Comparison of ENCODE assay signal across 8 cellular contexts in genomic region chr2:126634273-126634861, GRCh38. TPM values are rescaled to one million over a fixed set of nuclear protein-coding genes. Genes with fewer than 3 reads are reported as not detected.
DNase-seq lines count a peak whose midpoint lies in the region; ATAC-seq lines count a peak whose summit lies in the region.

No MANE protein-coding gene starts in this region.

- intact Hi-C loops in activated T-helper 1 cell treated with anti-CD3 and anti-CD28 coated beads, Interleukin-12 subunit alpha, Interleukin-12 subunit beta, Interleukin-2, Interleukin-4 antibody, amounts not matched to agents 30 ng/mL and 10 ng/mL and 1 ng/mL, durations not matched to agents 14 hours and 24 hours and 36 hours (cut with micrococcal nuclease) = loop anchor here (2.0 to 10.0 kb wide), 2 partner anchors 142 to 390 kb away; no protein-coding TSS in a partner anchor

- H3K27me3 ChIP-seq in effector memory CD4-positive, alpha-beta T cell (replicated peaks; ENCODE audit: control insufficient read depth, insufficient read depth, low read length, poor library complexity, severe bottlenecking) = no peaks in the 10 kb centered on the region

- no peak overlapping the region for H3K4me3 ChIP-seq in effector memory CD4-positive, alpha-beta T cell (ENCODE audit: insufficient read depth, low read depth, low read length, poor library complexity, severe bottlenecking)

- no peaks in the 10 kb centered on the region for H3K36me3 Mint-ChIP-seq in activated T-helper 1 cell treated with anti-CD3 and anti-CD28 coated beads, Interleukin-12 subunit alpha, Interleukin-12 subunit beta, Interleukin-2, Interleukin-4 antibody, amounts not matched to agents 30 ng/mL and 10 ng/mL and 1 ng/mL, durations not matched to agents 14 hours and 24 hours and 36 hours (ENCODE audit: low read depth)

- no peaks in the 10 kb centered on the region for H3K9me3 ChIP-seq in effector memory CD4-positive, alpha-beta T cell (ENCODE audit: control insufficient read depth, low read length)

- ATAC-seq in HG02852 (IDR thresholded peaks at IDR 0.05; ENCODE audit: unreplicated experiment) = peak; percentile 51

- H3K4me1 Mint-ChIP-seq in activated T-helper 1 cell treated with anti-CD3 and anti-CD28 coated beads, Interleukin-12 subunit alpha, Interleukin-12 subunit beta, Interleukin-2, Interleukin-4 antibody, amounts not matched to agents 30 ng/mL and 10 ng/mL and 1 ng/mL, durations not matched to agents 14 hours and 24 hours and 36 hours (ENCODE audit: low read depth) = no peaks in the 10 kb centered on the region

- no peak overlapping the region for H3K27ac Mint-ChIP-seq in activated T-helper 1 cell treated with anti-CD3 and anti-CD28 coated beads, Interleukin-12 subunit alpha, Interleukin-12 subunit beta, Interleukin-2, Interleukin-4 antibody, amounts not matched to agents 30 ng/mL and 10 ng/mL and 1 ng/mL, durations not matched to agents 14 hours and 24 hours and 36 hours

- DNase-seq in EL (peak; percentile 12), activated T-cell treated with anti-CD3 and anti-CD28 coated beads for 24 hours (ENCODE audit: low read depth) (peak; percentile 13), left kidney (ENCODE audit: low read depth, low spot score) (peak; percentile 39), NCI-H226 (no peak), substantia nigra (lab: John Stamatoyannopoulos, UW) (no peak)
- no peak for DNase-seq in activated T-helper 1 cell treated with anti-CD3 and anti-CD28 coated beads, Interleukin-12 subunit alpha, Interleukin-12 subunit beta, Interleukin-2, Interleukin-4 antibody, amounts not matched to agents 30 ng/mL and 10 ng/mL and 1 ng/mL, durations not matched to agents 14 hours and 24 hours and 36 hours (ENCODE audit: low spot score)
- DNase-seq in effector memory CD4-positive, alpha-beta T cell = no peak

- no peaks in the 10 kb centered on the region for H3K36me3 ChIP-seq in effector memory CD4-positive, alpha-beta T cell (ENCODE audit: control insufficient read depth, insufficient read depth, low read length)

- H3K27ac ChIP-seq in substantia nigra (ENCODE audit: low read depth, low read length, poor library complexity, severe bottlenecking) = no peak overlapping the region
- no peak overlapping the region for H3K27ac ChIP-seq in effector memory CD4-positive, alpha-beta T cell (ENCODE audit: insufficient read depth, low read length, poor library complexity, severe bottlenecking)

- H3K27me3 Mint-ChIP-seq in activated T-helper 1 cell treated with anti-CD3 and anti-CD28 coated beads, Interleukin-12 subunit alpha, Interleukin-12 subunit beta, Interleukin-2, Interleukin-4 antibody, amounts not matched to agents 30 ng/mL and 10 ng/mL and 1 ng/mL, durations not matched to agents 14 hours and 24 hours and 36 hours (ENCODE audit: insufficient read depth) = peaks cover 29% of the 10 kb centered on the region

- no peaks in the 10 kb centered on the region for H3K4me1 ChIP-seq in effector memory CD4-positive, alpha-beta T cell (ENCODE audit: control insufficient read depth, insufficient read depth, low read length, poor library complexity, severe bottlenecking)

- H3K9me3 Mint-ChIP-seq in activated T-helper 1 cell treated with anti-CD3 and anti-CD28 coated beads, Interleukin-12 subunit alpha, Interleukin-12 subunit beta, Interleukin-2, Interleukin-4 antibody, amounts not matched to agents 30 ng/mL and 10 ng/mL and 1 ng/mL, durations not matched to agents 14 hours and 24 hours and 36 hours = no peaks in the 10 kb centered on the region

- H3K4me3 Mint-ChIP-seq in activated T-helper 1 cell treated with anti-CD3 and anti-CD28 coated beads, Interleukin-12 subunit alpha, Interleukin-12 subunit beta, Interleukin-2, Interleukin-4 antibody, amounts not matched to agents 30 ng/mL and 10 ng/mL and 1 ng/mL, durations not matched to agents 14 hours and 24 hours and 36 hours = no peak overlapping the region

RNA-seq across cellular contexts. Expression of gene GYPC, which starts 21.6 kb away (rescaled TPM):
- 125 and 130 TPM in 2 replicates for total RNA-seq in activated T-helper 1 cell treated with anti-CD3 and anti-CD28 coated beads, Interleukin-12 subunit alpha, Interleukin-12 subunit beta, Interleukin-2, Interleukin-4 antibody, amounts not matched to agents 30 ng/mL and 10 ng/mL and 1 ng/mL, durations not matched to agents 14 hours and 24 hours and 36 hours

Comparison
In these comparisons a context has a peak if more than half of its experiments do, and no peak if none do; other contexts are left out.
1. DNase-seq: peak in EL (single experiment), activated T-cell treated with anti-CD3 and anti-CD28 coated beads for 24 hours (single experiment) and left kidney (single experiment); none in NCI-H226 (single experiment), substantia nigra (0 of 49), activated T-helper 1 cell treated with anti-CD3 and anti-CD28 coated beads, Interleukin-12 subunit alpha, Interleukin-12 subunit beta, Interleukin-2, Interleukin-4 antibody, amounts not matched to agents 30 ng/mL and 10 ng/mL and 1 ng/mL, durations not matched to agents 14 hours and 24 hours and 36 hours (single experiment) and effector memory CD4-positive, alpha-beta T cell (0 of 3).